In genomic region chr2:200618051-200618419, GRCh38 we compare ENCODE assay signal across 10 cellular contexts.
"Had no signal": no experiment of that assay in that cellular context is flagged by ENCODE, and none has a peak within 500 bp of the region (broad histone marks: within the 10 kb centered on the region; RNA-seq: fewer than 3 reads in every experiment).

No MANE protein-coding gene starts in this region.

- H3K27me3 ChIP-seq: esophagus squamous epithelium, foreskin keratinocyte, heart left ventricle, sigmoid colon, testis had no signal

- H3K27ac ChIP-seq: foreskin keratinocyte, heart left ventricle, testis had no signal

- H3K36me3 ChIP-seq: sigmoid colon had no signal

- H3K9me3 ChIP-seq: esophagus squamous epithelium, heart left ventricle, sigmoid colon, testis had no signal

- DNase-seq: activated CD4-positive, alpha-beta T cell treated with anti-CD3 and anti-CD28 coated beads for 48 hours; esophagus squamous epithelium; foreskin keratinocyte; heart left ventricle; left colon; occipital lobe; sigmoid colon; stimulated activated CD4-positive, alpha-beta T cell treated with anti-CD3 and anti-CD28 coated beads, Interleukin-2, amount 100 ng/mL, for 24 hours; stimulated activated naive CD4-positive, alpha-beta T cell treated with Interleukin-2 at 50 U/mL for 16 hours had no signal

- H3K4me1 ChIP-seq: sigmoid colon had no signal

- H3K4me3 ChIP-seq: esophagus squamous epithelium, heart left ventricle, sigmoid colon, testis had no signal
